In the genomic region with DNA sequence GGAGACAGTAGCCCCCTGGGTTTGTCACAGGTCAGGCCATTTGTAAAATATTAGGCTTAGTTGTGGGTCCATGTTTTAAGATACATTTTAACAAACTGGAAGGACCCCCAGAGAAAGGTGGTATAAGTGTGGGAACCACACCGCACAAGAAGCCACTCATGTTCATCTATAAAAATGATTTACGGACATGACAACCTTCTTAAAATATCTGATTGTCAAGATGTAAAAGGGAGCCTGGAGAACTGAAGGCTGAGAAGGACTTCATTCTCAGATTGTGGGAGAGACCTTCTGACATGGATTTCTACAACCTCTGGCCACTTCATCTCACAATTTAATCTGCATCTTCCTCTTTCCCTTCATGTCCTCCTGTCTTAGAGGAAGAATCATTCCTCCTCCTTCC, we compare ENCODE assay signal across 23 cellular contexts.
A peak's percentile ranks its signal among the peaks of the same experiment; 100 is the strongest.
DNase-seq lines count a peak whose midpoint lies in the region; ATAC-seq and TF ChIP-seq lines count a peak whose summit lies in the region.
"Had no signal": no experiment of that assay in that cellular context is flagged by ENCODE, and none has a peak within 500 bp of the region (broad histone marks: within the 10 kb centered on the region; RNA-seq: fewer than 3 reads in every experiment).

No MANE protein-coding gene starts in this region.

- H3K4me3 ChIP-seq in Caco-2 (ENCODE audit: low read depth, low read length) (no peak overlapping the region), PC-9 (no peak overlapping the region), trophoblast cell (ENCODE audit: low read depth, low read length) (no peak overlapping the region)
- H3K4me3 ChIP-seq: esophagus squamous epithelium, sigmoid colon, SJSA1 had no signal

- H3K14ac ChIP-seq in trophoblast cell (ENCODE audit: low read length): peak overlapping the region; percentile 89

- no peak for ATAC-seq in effector memory CD8-positive, alpha-beta T cell (replicated peaks)
- ATAC-seq in activated CD8-positive, alpha-beta T cell treated with anti-CD3 and anti-CD28 coated beads for 36 hours: no peak
- ATAC-seq in HG02970 (IDR thresholded peaks at IDR 0.05; ENCODE audit: low FRiP score, unreplicated experiment): no peak
- ATAC-seq: activated CD4-positive, CD25-positive, alpha-beta regulatory T cell treated with anti-CD3 and anti-CD28 coated beads, Interleukin-2, amount 50 U/mL, for 24 hours had no signal

- H3K9me3 ChIP-seq in Caco-2 (no peaks in the 10 kb centered on the region), PC-9 (ENCODE audit: insufficient read depth, low read depth) (no peaks in the 10 kb centered on the region), trophoblast cell (ENCODE audit: insufficient read depth, low read depth, low read length) (no peaks in the 10 kb centered on the region)
- H3K9me3 ChIP-seq: esophagus squamous epithelium, sigmoid colon, SJSA1 had no signal

- peak overlapping the region; percentile 58 for H4K12ac ChIP-seq in trophoblast cell (ENCODE audit: low read depth, low read length)

- no peaks in the 10 kb centered on the region for H3K27me3 Mint-ChIP-seq in Caco-2 (ENCODE audit: insufficient read depth, unreplicated experiment)
- no peaks in the 10 kb centered on the region for H3K27me3 Mint-ChIP-seq in effector memory CD8-positive, alpha-beta T cell
- no peaks in the 10 kb centered on the region for H3K27me3 Mint-ChIP-seq in activated CD8-positive, alpha-beta T cell treated with anti-CD3 and anti-CD28 coated beads for 36 hours
- H3K27me3 Mint-ChIP-seq: activated CD4-positive, alpha-beta memory T cell treated with anti-CD3 and anti-CD28 coated beads, Interleukin-2, amount 10 ng/mL, durations not matched to agents 7 days and 5 days; activated naive CD8-positive, alpha-beta T cell; stimulated activated naive CD8-positive, alpha-beta T cell treated with anti-CD3 and anti-CD28 coated beads, Interleukin-15, Interleukin-2, amounts not matched to agents 100 ng/mL and 50 ng/mL, for 24 hours had no signal

- H4K91ac ChIP-seq in trophoblast cell (ENCODE audit: low read depth, low read length): peak overlapping the region; percentile 89

- BruUV-seq in Caco-2 (replicated peaks; lab: Mats Ljungman, UMichigan) (no TSS peak), PC-9 (replicated peaks; lab: Mats Ljungman, UMichigan) (no TSS peak)

- H4K20me1 ChIP-seq in PC-9 (ENCODE audit: insufficient read depth): no peaks in the 10 kb centered on the region

- peaks cover 4% of the 10 kb centered on the region for H3K36me3 Mint-ChIP-seq in Caco-2 (ENCODE audit: insufficient read depth, unreplicated experiment)
- H3K36me3 Mint-ChIP-seq in effector memory CD8-positive, alpha-beta T cell (ENCODE audit: insufficient read depth): peaks cover 10% of the 10 kb centered on the region
- H3K36me3 Mint-ChIP-seq in activated CD8-positive, alpha-beta T cell treated with anti-CD3 and anti-CD28 coated beads for 36 hours (ENCODE audit: low read depth): peaks cover 11% of the 10 kb centered on the region

- H4K8ac ChIP-seq in trophoblast cell (ENCODE audit: low read depth, low read length): peak overlapping the region; percentile 87

- WGBS in trophoblast cell (ENCODE audit: extremely low coverage, insufficient coverage, insufficient read length): no CpG with 5 or more reads among the region's 2 CpGs

- H3K23ac ChIP-seq in trophoblast cell (ENCODE audit: low read length): no peak overlapping the region

- TF ChIP-seq CTCF in Caco-2 (IDR thresholded peaks at IDR 0.05; ENCODE audit: insufficient read depth in 1 of 2, low read depth in 1 of 2, low read length in 1 of 2, severe bottlenecking in 1 of 2, unreplicated experiment in 1 of 2): no peak
- TF ChIP-seq CTCF in PC-9 (conservative IDR thresholded peaks at IDR 0.05): no peak
- TF ChIP-seq CTCF in activated CD8-positive, alpha-beta T cell treated with anti-CD3 and anti-CD28 coated beads for 36 hours (IDR thresholded peaks at IDR 0.05): no peak

- DNase-seq in Caco-2 (no peak), PC-9 (peak in 1 of 2 experiments; percentile 54), trophoblast cell (no peak), putamen (ENCODE audit: low spot score) (no peak), NCI-H2227 treated with DMSO at 0.1 percent for 48 hours (lab: John Stamatoyannopoulos, UW) (no peak)
- DNase-seq in effector memory CD8-positive, alpha-beta T cell: no peak
- DNase-seq in activated CD8-positive, alpha-beta T cell treated with anti-CD3 and anti-CD28 coated beads for 36 hours: no peak
- DNase-seq: activated CD4-positive, alpha-beta memory T cell treated with anti-CD3 and anti-CD28 coated beads, Interleukin-2, amount 10 ng/mL, durations not matched to agents 7 days and 5 days; activated effector memory CD4-positive, alpha-beta T cell treated with Interleukin-2 at 50 U/mL for 16 hours; anterior cingulate cortex; DND-41; esophagus squamous epithelium; GOT3; MM.1S; NCI-H1417 treated with DMSO at 0.1 percent for 48 hours; NCI-H2081; NCI-H748 treated with DMSO at 0.1 percent for 48 hours; sigmoid colon had no signal

- no peak overlapping the region for H2AFZ ChIP-seq in PC-9
- H2AFZ ChIP-seq in trophoblast cell (ENCODE audit: insufficient read depth, low read length, poor library complexity): no peak overlapping the region

- peaks cover 60% of the 10 kb centered on the region for H3K79me1 ChIP-seq in trophoblast cell (ENCODE audit: low read length)

- H3K79me2 ChIP-seq in PC-9 (ENCODE audit: low read depth) (0 out of 2 replicates have a peak, but pooled peaks cover 5% of the 10 kb centered on the region), trophoblast cell (ENCODE audit: control insufficient read depth, insufficient read depth, low read length, poor library complexity) (peaks cover 8% of the 10 kb centered on the region)

- H3K4me1 Mint-ChIP-seq in Caco-2 (ENCODE audit: low read depth, unreplicated experiment): peaks cover 31% of the 10 kb centered on the region
- H3K4me1 Mint-ChIP-seq in effector memory CD8-positive, alpha-beta T cell (ENCODE audit: low read depth in 2 of 2): peaks cover 3 to 5% of the 10 kb centered on the region in 2 donors
- peaks cover 25% of the 10 kb centered on the region for H3K4me1 Mint-ChIP-seq in activated CD8-positive, alpha-beta T cell treated with anti-CD3 and anti-CD28 coated beads for 36 hours (ENCODE audit: low read depth)

- intact Hi-C loops in Caco-2 (cut with micrococcal nuclease; ENCODE audit: unreplicated experiment) (no loop called here), PC-9 (cut with micrococcal nuclease; ENCODE audit: unreplicated experiment) (loop anchor here (1.0 kb wide), 2 partner anchors 26 to 47 kb away; no protein-coding TSS in a partner anchor)
- intact Hi-C loops in activated CD8-positive, alpha-beta T cell treated with anti-CD3 and anti-CD28 coated beads for 36 hours (cut with micrococcal nuclease): no loop called here

- H3K27ac Mint-ChIP-seq in Caco-2 (ENCODE audit: unreplicated experiment): peak overlapping the region; percentile 72
- peak overlapping the region; percentile 9 to 22 for H3K27ac Mint-ChIP-seq in effector memory CD8-positive, alpha-beta T cell
- H3K27ac Mint-ChIP-seq in activated CD8-positive, alpha-beta T cell treated with anti-CD3 and anti-CD28 coated beads for 36 hours: no peak overlapping the region
- H3K27ac Mint-ChIP-seq: activated CD4-positive, alpha-beta memory T cell treated with anti-CD3 and anti-CD28 coated beads, Interleukin-2, amount 10 ng/mL, durations not matched to agents 7 days and 5 days; stimulated activated naive CD8-positive, alpha-beta T cell treated with anti-CD3 and anti-CD28 coated beads, Interleukin-15, Interleukin-2, amounts not matched to agents 100 ng/mL and 50 ng/mL, for 24 hours had no signal

- H3K27ac ChIP-seq in PC-9 (peak overlapping the region; percentile 96), trophoblast cell (ENCODE audit: low read depth, low read length) (peak overlapping the region; percentile 98)
- H3K27ac ChIP-seq: esophagus squamous epithelium, sigmoid colon, SJSA1 had no signal

- peaks cover 8% of the 10 kb centered on the region for H3K9me3 Mint-ChIP-seq in Caco-2 (ENCODE audit: unreplicated experiment)
- no peaks in the 10 kb centered on the region for H3K9me3 Mint-ChIP-seq in effector memory CD8-positive, alpha-beta T cell
- no peaks in the 10 kb centered on the region for H3K9me3 Mint-ChIP-seq in activated CD8-positive, alpha-beta T cell treated with anti-CD3 and anti-CD28 coated beads for 36 hours
- H3K9me3 Mint-ChIP-seq: activated CD4-positive, alpha-beta memory T cell treated with anti-CD3 and anti-CD28 coated beads, Interleukin-2, amount 10 ng/mL, durations not matched to agents 7 days and 5 days; stimulated activated naive CD8-positive, alpha-beta T cell treated with anti-CD3 and anti-CD28 coated beads, Interleukin-15, Interleukin-2, amounts not matched to agents 100 ng/mL and 50 ng/mL, for 24 hours had no signal

- peak overlapping the region; percentile 78 for H2BK120ac ChIP-seq in trophoblast cell (ENCODE audit: insufficient read depth, low read length, poor library complexity)

- H3K9me2 ChIP-seq in PC-9 (ENCODE audit: insufficient read depth): no peaks in the 10 kb centered on the region

- no peak overlapping the region for H3K9ac ChIP-seq in trophoblast cell (ENCODE audit: low read length)

- POLR2A ChIA-PET in Caco-2 (lab: Charles Lee): no interaction called here
- POLR2A ChIA-PET in PC-9 (lab: Charles Lee; ENCODE audit: unreplicated experiment): interaction anchor here (0.6 to 1.0 kb wide), 2 partner anchors 152 to 220 kb away, joined by 4 to 21 read pairs; no protein-coding TSS in a partner anchor
- POLR2A ChIA-PET in activated CD8-positive, alpha-beta T cell treated with anti-CD3 and anti-CD28 coated beads for 36 hours (lab: Charles Lee): no interaction called here

- peaks cover 57% of the 10 kb centered on the region for H3F3A ChIP-seq in PC-9 (ENCODE audit: insufficient read depth, low read depth)

- no peak overlapping the region for H3K4me3 Mint-ChIP-seq in Caco-2 (ENCODE audit: unreplicated experiment)
- no peak overlapping the region for H3K4me3 Mint-ChIP-seq in effector memory CD8-positive, alpha-beta T cell
- H3K4me3 Mint-ChIP-seq in activated CD8-positive, alpha-beta T cell treated with anti-CD3 and anti-CD28 coated beads for 36 hours: no peak overlapping the region
- H3K4me3 Mint-ChIP-seq: activated CD4-positive, alpha-beta memory T cell treated with anti-CD3 and anti-CD28 coated beads, Interleukin-2, amount 10 ng/mL, durations not matched to agents 7 days and 5 days; activated naive CD8-positive, alpha-beta T cell; stimulated activated naive CD8-positive, alpha-beta T cell treated with anti-CD3 and anti-CD28 coated beads, Interleukin-15, Interleukin-2, amounts not matched to agents 100 ng/mL and 50 ng/mL, for 24 hours had no signal

- H2AK5ac ChIP-seq in trophoblast cell (ENCODE audit: low read length): peak overlapping the region; percentile 90

- no peaks in the 10 kb centered on the region for H3K36me3 ChIP-seq in Caco-2 (ENCODE audit: control insufficient read depth, insufficient read depth, low read length)
- H3K36me3 ChIP-seq in PC-9 (ENCODE audit: low read depth): no peaks in the 10 kb centered on the region
- H3K36me3 ChIP-seq in trophoblast cell (ENCODE audit: control insufficient read depth in 1 of 2, insufficient read depth in 2 of 2, low read length in 2 of 2): no peaks in the 10 kb centered on the region
- H3K36me3 ChIP-seq: esophagus squamous epithelium, sigmoid colon, SJSA1 had no signal

- peak overlapping the region; percentile 95 for H2BK5ac ChIP-seq in trophoblast cell (ENCODE audit: low read depth, low read length, poor library complexity)

- H2BK12ac ChIP-seq in trophoblast cell (ENCODE audit: low read length): peak overlapping the region; percentile 97

- no peaks in the 10 kb centered on the region for H3K27me3 ChIP-seq in Caco-2 (replicated peaks; ENCODE audit: control insufficient read depth, insufficient read depth, low read length)
- no peaks in the 10 kb centered on the region for H3K27me3 ChIP-seq in PC-9 (ENCODE audit: insufficient read depth, low read depth)
- H3K27me3 ChIP-seq in trophoblast cell (ENCODE audit: insufficient read depth, low read length): no peaks in the 10 kb centered on the region
- H3K27me3 ChIP-seq: esophagus squamous epithelium, sigmoid colon, SJSA1 had no signal

- H3K4me1 ChIP-seq in Caco-2 (peaks cover 47% of the 10 kb centered on the region), PC-9 (replicated peaks; ENCODE audit: insufficient read depth) (peaks cover 73% of the 10 kb centered on the region), trophoblast cell (ENCODE audit: control insufficient read depth in 1 of 2, insufficient read depth in 2 of 2, low read length in 2 of 2) (peaks cover 30 to 39% of the 10 kb centered on the region in 2 experiments)
- H3K4me1 ChIP-seq: SJSA1 had no signal

- H3K18ac ChIP-seq in trophoblast cell (ENCODE audit: low read length): no peak overlapping the region

- CTCF ChIA-PET in Caco-2 (lab: Charles Lee) (no interaction called here), PC-9 (lab: Charles Lee) (no interaction called here)
- CTCF ChIA-PET in activated CD8-positive, alpha-beta T cell treated with anti-CD3 and anti-CD28 coated beads for 36 hours (lab: Charles Lee): interaction anchor here (1.3 kb wide), 1 partner anchor 151 kb away, joined by 3 read pairs; no protein-coding TSS in a partner anchor

- peak overlapping the region; percentile 64 for H3K4ac ChIP-seq in trophoblast cell (ENCODE audit: low read depth, low read length)

- peak overlapping the region; percentile 61 for H3K4me2 ChIP-seq in PC-9
- no peak overlapping the region for H3K4me2 ChIP-seq in trophoblast cell (ENCODE audit: low read length)
